ENCODE assay signal across 9 cellular contexts in the genomic region with DNA sequence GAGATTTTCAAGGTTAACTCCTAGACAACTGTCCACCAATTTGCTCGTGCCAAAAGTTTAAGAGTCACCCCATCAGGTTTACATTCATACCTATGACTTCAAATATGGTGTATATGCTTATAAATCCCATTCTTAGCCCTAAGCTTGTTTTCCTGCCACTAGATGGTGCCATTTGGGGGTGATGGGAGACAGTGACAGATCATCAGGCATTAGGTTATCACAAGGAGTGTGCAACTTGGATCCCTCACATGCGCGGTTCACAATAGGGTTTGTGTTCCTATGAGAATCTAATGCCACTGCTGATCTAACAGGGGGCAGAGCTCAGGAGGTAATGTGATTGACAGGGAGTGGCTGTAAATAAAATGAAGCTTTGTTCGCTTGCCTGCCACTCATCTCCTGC.
DNase-seq lines count a peak whose midpoint lies in the region; TF ChIP-seq lines count a peak whose summit lies in the region.
"Had no signal": no experiment of that assay in that cellular context is flagged by ENCODE, and none has a peak within 500 bp of the region (broad histone marks: within the 10 kb centered on the region; RNA-seq: fewer than 3 reads in every experiment).

No MANE protein-coding gene starts in this region.

- no peaks in the 10 kb centered on the region for H3K27me3 ChIP-seq in tibial artery

- intact Hi-C loops in tibial artery (cut with DNase I; ENCODE audit: low total_unique reads) = no loop called here

- H3K4me1 Mint-ChIP-seq in chondrocyte (ENCODE audit: low read depth) = peaks cover 6% of the 10 kb centered on the region

- H3K4me1 ChIP-seq in tibial artery = peaks cover 0 to 3% (median 0%) of the 10 kb centered on the region in 4 donors

- no peak for TF ChIP-seq POLR2A in NB4 (IDR thresholded peaks at IDR 0.05; ENCODE audit: extremely low read depth, insufficient read length)

- H3K4me3 ChIP-seq in NB4 (ENCODE audit: low read depth, low read length) (no peak overlapping the region), retinal pigment epithelial cell (ENCODE audit: low read length) (no peak overlapping the region), tibial artery (no peak overlapping the region)

- no peaks in the 10 kb centered on the region for H3K36me3 ChIP-seq in tibial artery

- no peaks in the 10 kb centered on the region for H3K27me3 Mint-ChIP-seq in chondrocyte (ENCODE audit: low read depth)

- no peak overlapping the region for H3K27ac Mint-ChIP-seq in chondrocyte (ENCODE audit: unreplicated experiment)

- H3K9me3 Mint-ChIP-seq in chondrocyte (ENCODE audit: low read depth) = no peaks in the 10 kb centered on the region

- TF ChIP-seq CTCF in NB4 (IDR thresholded peaks at IDR 0.05; ENCODE audit: low read depth, low read length) = peak; percentile 44
- peak; percentile 69 for TF ChIP-seq CTCF in chondrocyte (IDR thresholded peaks at IDR 0.05)
- peak; percentile 40 for TF ChIP-seq CTCF in retinal pigment epithelial cell (conservative IDR thresholded peaks at IDR 0.05; ENCODE audit: low read depth, low read length)
- no peak for TF ChIP-seq CTCF in tibial artery (IDR thresholded peaks at IDR 0.05)

- H3K4me3 Mint-ChIP-seq in chondrocyte (ENCODE audit: unreplicated experiment) = no peak overlapping the region

- H3K9me3 ChIP-seq in tibial artery = no peaks in the 10 kb centered on the region

- DNase-seq in SKM-1 (lab: John Stamatoyannopoulos, UW; ENCODE audit: unreplicated experiment) = peak; percentile 17
- no peak for DNase-seq in SKM-1 treated with dmso at 0.1 percent for 144 hours (lab: John Stamatoyannopoulos, UW; ENCODE audit: unreplicated experiment)
- peak; percentile 42 for DNase-seq in NB4 (ENCODE audit: low read depth)
- DNase-seq in chondrocyte (ENCODE audit: low spot score) = no peak
- DNase-seq in retinal pigment epithelial cell (ENCODE audit: low read depth) = no peak
- no peak for DNase-seq in tibial artery
- no peak for DNase-seq in NCI-H1930 (lab: John Stamatoyannopoulos, UW)
- DNase-seq in ureter (ENCODE audit: low spot score) = no peak
- DNase-seq: C1 segment of cervical spinal cord had no signal

- H3K36me3 Mint-ChIP-seq in chondrocyte (ENCODE audit: low read depth) = peaks cover 1% of the 10 kb centered on the region

- H3K27ac ChIP-seq in tibial artery = no peak overlapping the region

Comparison
In these comparisons a context has a peak if more than half of its experiments do, and no peak if none do; other contexts are left out.
1. DNase-seq: peak in SKM-1 (single experiment) and NB4 (single experiment); none in SKM-1 treated with dmso at 0.1 percent for 144 hours (single experiment), chondrocyte (single experiment), retinal pigment epithelial cell (single experiment), tibial artery (0 of 2), NCI-H1930 (0 of 2) and ureter (single experiment).
2. CTCF ChIP-seq: peak in NB4 (single experiment), chondrocyte (single experiment) and retinal pigment epithelial cell (single experiment); none in tibial artery (0 of 2).